In the genomic region with DNA sequence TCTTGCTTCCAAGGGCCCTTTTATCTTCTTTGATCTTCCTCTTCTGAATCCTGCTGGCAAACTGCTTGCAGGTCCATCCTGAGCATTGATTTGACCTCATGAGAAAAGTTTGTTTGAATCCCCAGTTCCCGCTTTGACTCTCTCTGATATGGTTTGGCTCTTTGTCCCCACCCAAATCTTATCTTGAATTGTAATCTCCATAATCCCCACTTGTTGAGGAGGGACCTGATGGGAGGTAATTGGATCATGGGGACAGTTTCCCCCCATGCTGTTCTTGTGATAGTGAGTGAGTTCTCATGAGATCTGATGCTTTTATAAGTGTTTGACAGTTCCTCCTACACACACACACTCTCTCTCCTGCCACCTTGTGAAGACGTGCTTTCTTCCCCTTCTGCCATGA, we compare ENCODE assay signal across 7 cellular contexts.
"Had no signal": no experiment of that assay in that cellular context is flagged by ENCODE, and none has a peak within 500 bp of the region (broad histone marks: within the 10 kb centered on the region; RNA-seq: fewer than 3 reads in every experiment).

No MANE protein-coding gene starts in this region.

- H3K36me3 Mint-ChIP-seq: IgD-negative memory B cell had no signal

- H3K27me3 Mint-ChIP-seq: IgD-negative memory B cell had no signal

- H3K27ac Mint-ChIP-seq: IgD-negative memory B cell had no signal

- DNase-seq: IMR-90, KBM-7, KG1 had no signal

- H3K27ac ChIP-seq: HL-60 had no signal

- ATAC-seq: HepG2, K562 had no signal

- H3K4me3 ChIP-seq: K562 had no signal
